Comparison of ENCODE assay signal across 9 cellular contexts in the genomic region with DNA sequence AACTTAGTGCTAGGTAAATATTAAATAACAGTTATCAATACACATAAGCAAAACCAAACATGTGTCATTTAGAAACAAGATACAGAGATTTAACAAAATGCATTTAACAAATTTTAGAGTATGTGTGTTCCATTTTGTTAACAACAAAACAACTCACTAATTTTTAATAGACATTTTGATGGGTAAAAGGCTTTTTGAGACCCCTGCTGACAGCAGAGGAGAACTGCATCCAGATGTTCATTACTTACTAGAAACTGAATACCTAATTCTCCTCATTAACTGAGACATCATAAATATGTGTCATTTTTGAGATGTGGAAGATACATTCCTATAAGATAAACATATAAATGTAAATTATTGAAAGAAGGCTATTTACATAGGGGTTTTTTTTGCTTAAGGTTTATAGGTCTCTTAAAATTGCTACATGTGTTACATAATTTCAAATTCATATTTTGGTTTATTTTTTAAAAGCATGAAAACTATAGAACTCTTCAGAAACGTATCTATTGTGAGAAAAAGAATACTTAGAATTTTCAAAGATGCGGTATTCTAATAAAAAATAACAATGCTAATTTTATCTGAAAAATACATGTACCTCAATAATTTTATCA.
A peak's percentile ranks its signal among the peaks of the same experiment; 100 is the strongest.
DNase-seq lines count a peak whose midpoint lies in the region; ATAC-seq and TF ChIP-seq lines count a peak whose summit lies in the region.
"Had no signal": no experiment of that assay in that cellular context is flagged by ENCODE, and none has a peak within 500 bp of the region (broad histone marks: within the 10 kb centered on the region; RNA-seq: fewer than 3 reads in every experiment).

No MANE protein-coding gene starts in this region.

- H3K27ac ChIP-seq in neural progenitor cell: no peak overlapping the region
- H3K27ac ChIP-seq: SJCRH30 had no signal

- peaks cover 2% of the 10 kb centered on the region for H3K9me3 Mint-ChIP-seq in neural progenitor cell

- H3F3A ChIP-seq in neural progenitor cell (ENCODE audit: low read depth): no peaks in the 10 kb centered on the region

- no peak overlapping the region for H3K9ac ChIP-seq in neural progenitor cell

- no peaks in the 10 kb centered on the region for H3K4me1 Mint-ChIP-seq in neural progenitor cell

- H4K20me1 ChIP-seq in neural progenitor cell (ENCODE audit: low read depth): no peaks in the 10 kb centered on the region

- no peak overlapping the region for H3K4me2 ChIP-seq in neural progenitor cell

- peak; percentile 84 for TF ChIP-seq CTCF in choroid plexus epithelial cell (conservative IDR thresholded peaks at IDR 0.05; ENCODE audit: low read depth, low read length)
- peak; percentile 79 for TF ChIP-seq CTCF in neural progenitor cell (IDR thresholded peaks at IDR 0.05)
- TF ChIP-seq CTCF in lower leg skin (IDR thresholded peaks at IDR 0.05): no peak

- H2AFZ ChIP-seq in neural progenitor cell (replicated peaks): no peak overlapping the region

- H3K36me3 ChIP-seq in neural progenitor cell: no peaks in the 10 kb centered on the region
- H3K36me3 ChIP-seq: SJCRH30 had no signal

- H3K9me3 ChIP-seq in neural progenitor cell (ENCODE audit: low read depth): no peaks in the 10 kb centered on the region
- H3K9me3 ChIP-seq: SJCRH30 had no signal

- H3K27me3 Mint-ChIP-seq in neural progenitor cell (ENCODE audit: insufficient read depth, low read depth): no peaks in the 10 kb centered on the region

- no peak overlapping the region for H3K4me3 ChIP-seq in choroid plexus epithelial cell (ENCODE audit: low read depth, low read length)
- no peak overlapping the region for H3K4me3 ChIP-seq in neural progenitor cell
- no peak overlapping the region for H3K4me3 ChIP-seq in lower leg skin (ENCODE audit: low read depth, poor library complexity, severe bottlenecking)
- H3K4me3 ChIP-seq: SJCRH30 had no signal

- WGBS in lower leg skin, 2 donors: 57 to 59% methylated on average over 2 of the region's 2 CpGs

- peak; percentile 4 for DNase-seq in Caki2 (ENCODE audit: low read depth)
- peak; percentile 49 for DNase-seq in NAMALWA (ENCODE audit: low spot score)
- DNase-seq in choroid plexus epithelial cell (ENCODE audit: low read depth): peak; percentile 52
- peak; percentile 41 for DNase-seq in neural progenitor cell (ENCODE audit: low spot score)
- no peak for DNase-seq in UCSD-AML1 (lab: John Stamatoyannopoulos, UW; ENCODE audit: unreplicated experiment)
- DNase-seq in lower leg skin (ENCODE audit: low spot score in 2 of 2): no peak

- H3K79me2 ChIP-seq in neural progenitor cell (ENCODE audit: low read depth): no peaks in the 10 kb centered on the region

- in situ Hi-C loops in Caki2 (cut with HindIII; ENCODE audit: low pct_unique_long_range_greater_than_20kb, low sequenced_read_pairs): no loop called here

- TF ChIP-seq POLR2A in lower leg skin (IDR thresholded peaks at IDR 0.05): no peak

- ATAC-seq in GM18870 (IDR thresholded peaks at IDR 0.05; ENCODE audit: unreplicated experiment) (peak; percentile 68), GM19328 (IDR thresholded peaks at IDR 0.05; ENCODE audit: unreplicated experiment) (no peak)

- no peaks in the 10 kb centered on the region for H3K27me3 ChIP-seq in neural progenitor cell
- H3K27me3 ChIP-seq: SJCRH30 had no signal

- no peaks in the 10 kb centered on the region for H3K36me3 Mint-ChIP-seq in neural progenitor cell

- no peaks in the 10 kb centered on the region for H3K4me1 ChIP-seq in neural progenitor cell
- H3K4me1 ChIP-seq: SJCRH30 had no signal

- intact Hi-C loops in lower leg skin (cut with DNase I; ENCODE audit: low total_unique reads): no loop called here

- no peak overlapping the region for H3K4me3 Mint-ChIP-seq in neural progenitor cell

- no peak overlapping the region for H3K27ac Mint-ChIP-seq in neural progenitor cell

Comparison
In these comparisons a context has a peak if more than half of its experiments do, and no peak if none do; other contexts are left out.
1. DNase-seq: peak in Caki2 (single experiment), NAMALWA (single experiment), choroid plexus epithelial cell (single experiment) and neural progenitor cell (single experiment); none in UCSD-AML1 (single experiment) and lower leg skin (0 of 2).
2. CTCF ChIP-seq: peak in choroid plexus epithelial cell (single experiment) and neural progenitor cell (single experiment); none in lower leg skin (0 of 3).